In genomic region chr3:14451844-14452533, GRCh38 we compare ENCODE assay signal across 9 cellular contexts. TPM values are rescaled to one million over a fixed set of nuclear protein-coding genes. Genes with fewer than 3 reads are reported as not detected.
A peak's percentile ranks its signal among the peaks of the same experiment; 100 is the strongest.
DNase-seq lines count a peak whose midpoint lies in the region; ATAC-seq and TF ChIP-seq lines count a peak whose summit lies in the region.
"Had no signal": no experiment of that assay in that cellular context is flagged by ENCODE, and none has a peak within 500 bp of the region (broad histone marks: within the 10 kb centered on the region; RNA-seq: fewer than 3 reads in every experiment).

No MANE protein-coding gene starts in this region.

- TF ChIP-seq CTCF in CD14-positive monocyte (IDR thresholded peaks at IDR 0.05) (no peak), fibroblast of the aortic adventitia (IDR thresholded peaks at IDR 0.05; ENCODE audit: insufficient read depth, low read length) (no peak), prostate gland (IDR thresholded peaks at IDR 0.05) (no peak), natural killer cell (IDR thresholded peaks at IDR 0.05) (no peak)

- DNase-seq in CD14-positive monocyte (ENCODE audit: low spot score) (no peak), SHP77 (lab: John Stamatoyannopoulos, UW) (peak; percentile 59 to 81), fibroblast of the aortic adventitia (ENCODE audit: low read depth) (peak; percentile 91), prostate gland (ENCODE audit: low spot score) (peak; percentile 19), natural killer cell (no peak)
- DNase-seq: stimulated activated CD8-positive, alpha-beta memory T cell treated with anti-CD3 and anti-CD28 coated beads, Interleukin-4, amount 100 ng/mL, for 48 hours had no signal

- H3K4me3 ChIP-seq in fibroblast of the aortic adventitia (ENCODE audit: low read depth, low read length) (no peak overlapping the region), prostate gland (no peak overlapping the region)

- H3K27me3 Mint-ChIP-seq in CD14-positive monocyte (ENCODE audit: low read depth in 3 of 3) (peaks cover 0 to 2% (median 2%) of the 10 kb centered on the region in 3 donors), natural killer cell (ENCODE audit: low read depth in 2 of 2) (no peaks in the 10 kb centered on the region)

- H3K27ac ChIP-seq in prostate gland = peak overlapping the region; percentile 57 to 63

- intact Hi-C loops in CD14-positive monocyte (cut with micrococcal nuclease) = no loop called here
- intact Hi-C loops in prostate gland (cut with DNase I) = loop anchor here (5.0 to 10.0 kb wide), 2 partner anchors 50 to 327 kb away; partner anchors contain the start of genes CHCHD4, SLC6A6 and TMEM43
- intact Hi-C loops in natural killer cell (cut with micrococcal nuclease) = no loop called here

- 44% methylated on average over 12 of the region's 13 CpGs for WGBS in prostate gland

- peak overlapping the region in 4 of 7 donors; percentile 19 to 67 (median 26) for H3K27ac Mint-ChIP-seq in CD14-positive monocyte
- no peak overlapping the region for H3K27ac Mint-ChIP-seq in natural killer cell

- no peaks in the 10 kb centered on the region for H3K36me3 ChIP-seq in prostate gland

- H3K36me3 Mint-ChIP-seq in CD14-positive monocyte (peaks cover 92 to 100% of the 10 kb centered on the region in 2 donors), natural killer cell (peaks cover 8% of the 10 kb centered on the region)

- H3K4me3 Mint-ChIP-seq in CD14-positive monocyte = no peak overlapping the region
- H3K4me3 Mint-ChIP-seq in natural killer cell = no peak overlapping the region

- no peak for TF ChIP-seq POLR2A in prostate gland (IDR thresholded peaks at IDR 0.05)

- H3K4me1 ChIP-seq in prostate gland (replicated peaks) = peaks cover 8% of the 10 kb centered on the region

- H3K9me3 ChIP-seq in prostate gland = no peaks in the 10 kb centered on the region

- H3K9me3 Mint-ChIP-seq in CD14-positive monocyte (peaks cover 0 to 2% (median 0%) of the 10 kb centered on the region in 7 donors), natural killer cell (no peaks in the 10 kb centered on the region)

- H3K4me1 Mint-ChIP-seq in CD14-positive monocyte = peaks cover 17% of the 10 kb centered on the region
- no peaks in the 10 kb centered on the region for H3K4me1 Mint-ChIP-seq in natural killer cell

- ATAC-seq in HG03196 (IDR thresholded peaks at IDR 0.05; ENCODE audit: unreplicated experiment) = no peak
- ATAC-seq in natural killer cell = no peak
- ATAC-seq in HG03139 (IDR thresholded peaks at IDR 0.05; ENCODE audit: unreplicated experiment) = no peak
- no peak for ATAC-seq in HG02981 (IDR thresholded peaks at IDR 0.05; ENCODE audit: unreplicated experiment)

- H3K27me3 ChIP-seq in prostate gland (replicated peaks; ENCODE audit: insufficient read depth) = no peaks in the 10 kb centered on the region

RNA-seq across cellular contexts. Expression of gene SLC6A6, which starts 49.6 kb away (rescaled TPM):
- polyA plus RNA-seq in CD14-positive monocyte = 10 to 100 TPM; 18.4 to 24.5 TPM
- 5.9 and 31.4 TPM in 2 replicates for total RNA-seq in fibroblast of the aortic adventitia (ENCODE audit: low replicate concordance)
- total RNA-seq in prostate gland = 10 to 100 TPM in 1 of 2 donors, 1 to 10 TPM in 1; 6.9 to 24.5 TPM
- total RNA-seq in natural killer cell = 10 to 100 TPM; 43.7 to 55.4 (median 50.1) TPM

Comparison
In these comparisons a context has a peak if more than half of its experiments do, and no peak if none do; other contexts are left out.
1. DNase-seq: peak in SHP77 (2 of 2), fibroblast of the aortic adventitia (single experiment) and prostate gland (single experiment); none in CD14-positive monocyte (single experiment) and natural killer cell (single experiment).
2. H3K27ac Mint-ChIP-seq: peak in CD14-positive monocyte (4 of 7); none in natural killer cell (0 of 2).